1 cellular context compared by ENCODE assay signal in the genomic region with DNA sequence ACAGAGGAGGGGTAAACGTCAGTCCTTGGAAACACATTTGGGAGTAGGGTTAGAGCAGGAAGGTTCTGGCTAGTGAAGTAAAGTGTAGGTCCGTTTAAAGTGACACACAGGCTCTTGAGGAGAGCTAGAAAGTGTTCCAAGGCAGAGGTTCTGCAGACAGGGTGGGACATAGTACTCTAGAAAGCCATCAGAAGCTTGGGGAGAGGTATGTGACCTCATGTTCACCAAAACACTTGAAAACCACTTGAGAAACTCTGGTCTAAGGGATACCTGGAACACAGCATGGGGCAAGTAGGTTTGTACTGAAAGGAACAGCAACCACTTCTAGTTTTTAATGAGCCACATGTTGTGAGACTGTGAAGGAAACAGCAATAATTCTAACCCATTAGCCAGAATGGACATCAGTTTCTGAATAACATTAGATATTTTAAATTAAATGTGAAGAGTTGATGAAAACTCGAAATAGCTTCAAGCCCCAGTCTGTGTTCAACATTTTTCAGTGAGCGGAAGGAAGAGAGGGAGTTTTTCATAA.
TF ChIP-seq lines count a peak whose summit lies in the region.

No MANE protein-coding gene starts in this region.

TF ChIP-seq in liver, 16 proteins besides CTCF, POLR2A, EP300 and RAD21 (continued from another document):
- TF ChIP-seq GABPA (IDR thresholded peaks at IDR 0.05 in 1 of 2, conservative IDR thresholded peaks at IDR 0.05 in 1 of 2) (no peak), YY1 (IDR thresholded peaks at IDR 0.05) (no peak)
